In genomic region chr13:110274687-110275086, GRCh38 we compare ENCODE assay signal across 12 cellular contexts. TPM values are rescaled to one million over a fixed set of nuclear protein-coding genes. Genes with fewer than 3 reads are reported as not detected.
DNase-seq lines count a peak whose midpoint lies in the region; TF ChIP-seq lines count a peak whose summit lies in the region.
"Had no signal": no experiment of that assay in that cellular context is flagged by ENCODE, and none has a peak within 500 bp of the region (broad histone marks: within the 10 kb centered on the region; RNA-seq: fewer than 3 reads in every experiment).

No MANE protein-coding gene starts in this region.

- no peak overlapping the region for H3K23ac ChIP-seq in mesendoderm (ENCODE audit: low read length)

- TF ChIP-seq CTCF in LNCaP clone FGC (IDR thresholded peaks at IDR 0.05; ENCODE audit: control insufficient read depth, extremely low read depth, insufficient read depth), result peak; percentile 47
- TF ChIP-seq CTCF in epithelial cell of esophagus (IDR thresholded peaks at IDR 0.05; ENCODE audit: insufficient read depth, low read depth, low read length, missing control alignments), result peak; percentile 45

- H3K4me1 ChIP-seq in mesendoderm (ENCODE audit: control insufficient read depth, low read depth, low read length), result no peaks in the 10 kb centered on the region

- no peak overlapping the region for H4K8ac ChIP-seq in mesendoderm (ENCODE audit: low read depth, low read length)

- H2AK5ac ChIP-seq in mesendoderm (ENCODE audit: low read length), result no peak overlapping the region

- H3K4me3 ChIP-seq in LNCaP clone FGC (ENCODE audit: low read depth, low read length) (no peak overlapping the region), epithelial cell of esophagus (ENCODE audit: low read length) (no peak overlapping the region), mesendoderm (ENCODE audit: low read length) (no peak overlapping the region)

- H4K5ac ChIP-seq in mesendoderm (ENCODE audit: low read length), result no peak overlapping the region

- H3K79me2 ChIP-seq in mesendoderm (ENCODE audit: control insufficient read depth, insufficient read depth, low read length), result no peaks in the 10 kb centered on the region

- no peak overlapping the region for H2BK15ac ChIP-seq in mesendoderm (replicated peaks; ENCODE audit: low read depth)

- no peak overlapping the region for H3K27ac ChIP-seq in mesendoderm (ENCODE audit: low read depth, low read length)

- no peak overlapping the region for H3K4ac ChIP-seq in mesendoderm (ENCODE audit: low read depth, low read length)

- no peaks in the 10 kb centered on the region for H3K36me3 ChIP-seq in mesendoderm (ENCODE audit: control insufficient read depth, insufficient read depth, low read length)

- no peak overlapping the region for H2BK5ac ChIP-seq in mesendoderm (ENCODE audit: low read length)

- DNase-seq in AG08395 (ENCODE audit: low spot score), result peak; percentile 40
- no peak for DNase-seq in LNCaP clone FGC (ENCODE audit: low read depth)
- no peak for DNase-seq in epithelial cell of esophagus (ENCODE audit: low read depth)
- DNase-seq in mesendoderm, result peak; percentile 32
- no peak for DNase-seq in T-helper 1 cell
- no peak for DNase-seq in central memory CD4-positive, alpha-beta T cell
- no peak for DNase-seq in DMS53 (lab: John Stamatoyannopoulos, UW)
- DNase-seq in activated T-cell treated with anti-CD3 and anti-CD28 coated beads for 4 hours, result no peak
- DNase-seq: naive thymus-derived CD8-positive, alpha-beta T cell; NCI-H1105 treated with DMSO at 0.1 percent for 48 hours; T-helper 2 cell had no signal

- no peaks in the 10 kb centered on the region for H3K27me3 ChIP-seq in mesendoderm (ENCODE audit: insufficient read depth, low read length, poor library complexity)

- H2BK120ac ChIP-seq in mesendoderm (ENCODE audit: low read depth, low read length), result no peak overlapping the region

- no peak overlapping the region for H3K18ac ChIP-seq in mesendoderm (ENCODE audit: low read length)

- WGBS in mesendoderm (ENCODE audit: extremely low coverage, insufficient coverage, low lambda C conversion rate), result no CpG with 5 or more reads among the region's 5 CpGs

- peaks cover 18% of the 10 kb centered on the region for H3K79me1 ChIP-seq in mesendoderm (ENCODE audit: low read length)

- no peak overlapping the region for H3K56ac ChIP-seq in mesendoderm (ENCODE audit: low read length)

- no peak overlapping the region for H3K4me2 ChIP-seq in mesendoderm (ENCODE audit: low read length)

- no peak overlapping the region for H3K9ac ChIP-seq in mesendoderm (ENCODE audit: low read length)

RNA-seq across cellular contexts. Expression of gene COL4A1, which starts 32.3 kb away (rescaled TPM):
- polyA plus RNA-seq in mesendoderm (2013, experiment 1 of 2), result 28.0 TPM
- 29.2 TPM for polyA plus RNA-seq in mesendoderm (2013, experiment 2 of 2)
- polyA plus RNA-seq: naive thymus-derived CD8-positive, alpha-beta T cell had no signal

RNA-seq across cellular contexts. Expression of gene COL4A2, which starts 32.4 kb away (rescaled TPM):
- polyA plus RNA-seq in mesendoderm (2013, experiment 1 of 2), result 32.1 TPM
- 31.1 TPM for polyA plus RNA-seq in mesendoderm (2013, experiment 2 of 2)
- polyA plus RNA-seq: CD14-positive monocyte; naive thymus-derived CD8-positive, alpha-beta T cell had no signal

Comparison
In these comparisons a context has a peak if more than half of its experiments do, and no peak if none do; other contexts are left out.
1. DNase-seq: peak in AG08395 (single experiment) and mesendoderm (single experiment); none in LNCaP clone FGC (single experiment), epithelial cell of esophagus (single experiment), T-helper 1 cell (0 of 5), central memory CD4-positive, alpha-beta T cell (single experiment), DMS53 (single experiment) and activated T-cell treated with anti-CD3 and anti-CD28 coated beads for 4 hours (single experiment).